ENCODE assay signal across 26 cellular contexts in genomic region chr10:7298495-7298894, GRCh38.
"Had no signal": no experiment of that assay in that cellular context is flagged by ENCODE, and none has a peak within 500 bp of the region (broad histone marks: within the 10 kb centered on the region; RNA-seq: fewer than 3 reads in every experiment).

No MANE protein-coding gene starts in this region.

- H3K4me3 Mint-ChIP-seq: dendritic cell treated with granulocyte-macrophage colony-stimulating factor and Interleukin-4, amounts not matched to agents 40 ng/mL and 50 ng/mL, for 4 days; memory B cell; natural killer cell; stimulated activated naive CD8-positive, alpha-beta T cell treated with anti-CD3 and anti-CD28 coated beads, Interleukin-15, amount 100 ng/mL, for 72 hours had no signal

- H3K4me1 ChIP-seq: colonic mucosa, psoas muscle, suprapubic skin had no signal

- H3K27me3 Mint-ChIP-seq: dendritic cell treated with granulocyte-macrophage colony-stimulating factor and Interleukin-4, amounts not matched to agents 40 ng/mL and 50 ng/mL, for 4 days; memory B cell; stimulated activated naive CD8-positive, alpha-beta T cell treated with anti-CD3 and anti-CD28 coated beads, Interleukin-15, amount 100 ng/mL, for 72 hours had no signal

- H3K9me3 ChIP-seq: colonic mucosa, esophagus muscularis mucosa, gastroesophageal sphincter, heart left ventricle, ovary, psoas muscle, spleen, suprapubic skin had no signal

- H2AFZ ChIP-seq: hepatocyte had no signal

- DNase-seq: colonic mucosa; effector memory CD4-positive, alpha-beta T cell; foreskin keratinocyte; heart left ventricle; kidney; natural killer cell; occipital lobe; ovary; posterior cingulate gyrus; psoas muscle; right cardiac atrium; spleen; stimulated activated CD4-positive, alpha-beta T cell treated with anti-CD3 and anti-CD28 coated beads, Interleukin-4, amount 100 ng/mL, for 4 hours; stimulated activated naive CD4-positive, alpha-beta T cell; stimulated activated naive CD8-positive, alpha-beta T cell treated with anti-CD3 and anti-CD28 coated beads, Interleukin-15, amount 100 ng/mL, for 72 hours; trophoblast cell had no signal

- H3K79me2 ChIP-seq: hepatocyte had no signal

- H3K27ac Mint-ChIP-seq: dendritic cell treated with granulocyte-macrophage colony-stimulating factor and Interleukin-4, amounts not matched to agents 40 ng/mL and 50 ng/mL, for 4 days; memory B cell had no signal

- H3K4me3 ChIP-seq: colonic mucosa, esophagus muscularis mucosa, gastroesophageal sphincter, heart left ventricle, hepatocyte, lung, ovary, psoas muscle, skin epidermis, spleen, suprapubic skin had no signal

- H3K36me3 ChIP-seq: colonic mucosa, esophagus muscularis mucosa, gastroesophageal sphincter, heart left ventricle, ovary, spleen, suprapubic skin had no signal

- H3K27me3 ChIP-seq: colonic mucosa, esophagus muscularis mucosa, foreskin keratinocyte, gastroesophageal sphincter, heart left ventricle, hepatocyte, ovary, spleen, suprapubic skin had no signal

- FAIRE-seq: endothelial cell of umbilical vein, kidney had no signal

- H3K9me3 Mint-ChIP-seq: dendritic cell treated with granulocyte-macrophage colony-stimulating factor and Interleukin-4, amounts not matched to agents 40 ng/mL and 50 ng/mL, for 4 days; natural killer cell; stimulated activated naive CD8-positive, alpha-beta T cell treated with anti-CD3 and anti-CD28 coated beads, Interleukin-15, amount 100 ng/mL, for 72 hours had no signal

- H3K27ac ChIP-seq: colonic mucosa, esophagus muscularis mucosa, foreskin keratinocyte, gastroesophageal sphincter, heart left ventricle, hepatocyte, ovary, psoas muscle, skin epidermis, spleen, suprapubic skin had no signal

- ATAC-seq: foreskin keratinocyte; gastroesophageal sphincter; left lobe of liver; natural killer cell; psoas muscle; right cardiac atrium; stimulated activated naive CD8-positive, alpha-beta T cell treated with anti-CD3 and anti-CD28 coated beads, Interleukin-15, amount 100 ng/mL, for 72 hours had no signal

- H3K36me3 Mint-ChIP-seq: natural killer cell had no signal

- H3K4me2 ChIP-seq: hepatocyte had no signal
